Comparison of ENCODE assay signal across 15 cellular contexts in genomic region chr11:70153133-70153727, GRCh38. TPM values are rescaled to one million over a fixed set of nuclear protein-coding genes. Genes with fewer than 3 reads are reported as not detected.
DNase-seq lines count a peak whose midpoint lies in the region; ATAC-seq and TF ChIP-seq lines count a peak whose summit lies in the region.
"Had no signal": no experiment of that assay in that cellular context is flagged by ENCODE, and none has a peak within 500 bp of the region (broad histone marks: within the 10 kb centered on the region; RNA-seq: fewer than 3 reads in every experiment).

No MANE protein-coding gene starts in this region.

- H3K27ac ChIP-seq in PC-3 (ENCODE audit: low read length) (no peak overlapping the region), mammary epithelial cell (ENCODE audit: insufficient read depth, low read depth, low read length) (no peak overlapping the region)
- H3K27ac ChIP-seq: SK-N-MC had no signal

- DNase-seq in GM12864 (ENCODE audit: low read depth) (peak; percentile 5), LNCaP clone FGC (ENCODE audit: low read depth) (peak; percentile 21), PC-3 (no peak), mammary epithelial cell (peak; percentile 84), NCI-H345 treated with DMSO at 0.1 percent for 48 hours (lab: John Stamatoyannopoulos, UW; ENCODE audit: unreplicated experiment) (no peak), mesenteric fat pad (ENCODE audit: low spot score) (no peak)
- DNase-seq in activated CD4-positive, alpha-beta T cell treated with anti-CD3 and anti-CD28 coated beads for 4 hours = no peak
- DNase-seq: HCEC 1CT, NCI-H1417, NCI-H1930, NCI-H2171, NCI-H774, T-helper 17 cell had no signal

- BruUV-seq in PC-3 (replicated peaks; lab: Mats Ljungman, UMichigan) = TSS peak; percentile 6
- BruUV-seq in mammary epithelial cell (replicated peaks; lab: Mats Ljungman, UMichigan) = no TSS peak

- no peak for ATAC-seq in PC-3
- ATAC-seq: Right ventricle myocardium inferior, T-helper 17 cell had no signal

- POLR2A ChIA-PET in PC-3 (lab: Charles Lee; ENCODE audit: unreplicated experiment) = no interaction called here

- H3K4me3 ChIP-seq in GM12864 (ENCODE audit: low read depth, low read length) (no peak overlapping the region), LNCaP clone FGC (ENCODE audit: low read depth, low read length) (no peak overlapping the region), PC-3 (ENCODE audit: low read length) (no peak overlapping the region), mammary epithelial cell (replicated peaks in 1 of 3; ENCODE audit: insufficient read depth in 1 of 3, low read depth in 2 of 3, low read length in 3 of 3) (no peak overlapping the region)
- H3K4me3 ChIP-seq: SK-N-MC had no signal

- H3K9me2 ChIP-seq in PC-3 (replicated peaks; ENCODE audit: low read length) = no peaks in the 10 kb centered on the region

- H3K4me1 ChIP-seq in PC-3 (ENCODE audit: insufficient read depth, low read length) (peaks cover 2% of the 10 kb centered on the region; the same call in 1 of the 2 replicates), mammary epithelial cell (ENCODE audit: insufficient read depth, low read length) (peaks cover 40% of the 10 kb centered on the region)

- H4K20me1 ChIP-seq in PC-3 (ENCODE audit: low read length) (no peaks in the 10 kb centered on the region), mammary epithelial cell (ENCODE audit: insufficient read depth, low read length) (no peaks in the 10 kb centered on the region)

- 67% methylated on average over 7 of the region's 7 CpGs for WGBS in mammary epithelial cell (ENCODE audit: low coverage, missing lambda C conversion rate)

- in situ Hi-C loops in mammary epithelial cell (cut with MboI; ENCODE audit: low sequenced_read_pairs in 2 of 2) = no loop called here

- H3K4me2 ChIP-seq in PC-3 (ENCODE audit: low read length) = no peak overlapping the region
- no peak overlapping the region for H3K4me2 ChIP-seq in mammary epithelial cell (ENCODE audit: insufficient read depth, low read depth, low read length)

- CTCF ChIA-PET in PC-3 (lab: Charles Lee) = no interaction called here
- CTCF ChIA-PET in mammary epithelial cell (lab: Charles Lee; ENCODE audit: low non-redundant PET) = no interaction called here

- no peaks in the 10 kb centered on the region for H3K27me3 ChIP-seq in PC-3 (ENCODE audit: low read length)
- no peaks in the 10 kb centered on the region for H3K27me3 ChIP-seq in mammary epithelial cell (ENCODE audit: insufficient read depth, low read length)

- peaks cover 71% of the 10 kb centered on the region for H3K36me3 ChIP-seq in PC-3 (ENCODE audit: low read depth, low read length)
- H3K36me3 ChIP-seq in mammary epithelial cell (ENCODE audit: insufficient read depth, low read length) = peaks cover 2% of the 10 kb centered on the region

- intact Hi-C loops in PC-3 (cut with micrococcal nuclease) = no loop called here
- intact Hi-C loops in mammary epithelial cell (cut with micrococcal nuclease) = no loop called here

- H3K79me2 ChIP-seq in PC-3 (ENCODE audit: low read length) (no peaks in the 10 kb centered on the region), mammary epithelial cell (ENCODE audit: insufficient read depth, low read length) (no peaks in the 10 kb centered on the region)

- H3K9me3 ChIP-seq in PC-3 (ENCODE audit: low read length) (no peaks in the 10 kb centered on the region), mammary epithelial cell (replicated peaks; ENCODE audit: insufficient read depth, low read length) (no peaks in the 10 kb centered on the region)

- no peaks in the 10 kb centered on the region for H3F3A ChIP-seq in PC-3 (ENCODE audit: low read length, unreplicated experiment)

- TF ChIP-seq CTCF in GM12864 (IDR thresholded peaks at IDR 0.05; ENCODE audit: low read depth, low read length, missing control alignments) (no peak), LNCaP clone FGC (IDR thresholded peaks at IDR 0.05; ENCODE audit: control insufficient read depth, extremely low read depth, insufficient read depth) (no peak), PC-3 (conservative IDR thresholded peaks at IDR 0.05; ENCODE audit: low read depth, low read length) (no peak), mammary epithelial cell (conservative IDR thresholded peaks at IDR 0.05 in 1 of 2, IDR thresholded peaks at IDR 0.05 in 1 of 2; ENCODE audit: extremely low read depth in 1 of 2, insufficient read depth in 1 of 2, low read depth in 1 of 2, low read length in 2 of 2) (no peak)

- H2AFZ ChIP-seq in PC-3 (ENCODE audit: low read length) (no peak overlapping the region), mammary epithelial cell (ENCODE audit: low read depth, low read length) (no peak overlapping the region)

- dilution Hi-C loops in mammary epithelial cell (cut with HindIII; ENCODE audit: low sequenced_read_pairs) = no loop called here

- H3K9ac ChIP-seq in PC-3 (ENCODE audit: low read length) = no peak overlapping the region
- no peak overlapping the region for H3K9ac ChIP-seq in mammary epithelial cell (ENCODE audit: insufficient read depth, low read length)

RNA-seq across cellular contexts. Expression of gene FADD, which starts 49.9 kb away (rescaled TPM):
- total RNA-seq in PC-3 (2014; rRNA removed) (79.5 and 93.9 TPM in 2 replicates), mammary epithelial cell (10 to 100 TPM; 31.8 to 45.0 TPM), mesenteric fat pad (29.3 TPM)
- 49.6 TPM for polyA plus RNA-seq in mammary epithelial cell
- polyA minus RNA-seq in mammary epithelial cell = 55.4 TPM

Comparison
In these comparisons a context has a peak if more than half of its experiments do, and no peak if none do; other contexts are left out.
1. DNase-seq: peak in GM12864 (single experiment), LNCaP clone FGC (single experiment) and mammary epithelial cell (single experiment); none in PC-3 (single experiment), NCI-H345 treated with DMSO at 0.1 percent for 48 hours (single experiment), mesenteric fat pad (single experiment) and activated CD4-positive, alpha-beta T cell treated with anti-CD3 and anti-CD28 coated beads for 4 hours (0 of 2).